36 cellular contexts compared by ENCODE assay signal in the genomic region with DNA sequence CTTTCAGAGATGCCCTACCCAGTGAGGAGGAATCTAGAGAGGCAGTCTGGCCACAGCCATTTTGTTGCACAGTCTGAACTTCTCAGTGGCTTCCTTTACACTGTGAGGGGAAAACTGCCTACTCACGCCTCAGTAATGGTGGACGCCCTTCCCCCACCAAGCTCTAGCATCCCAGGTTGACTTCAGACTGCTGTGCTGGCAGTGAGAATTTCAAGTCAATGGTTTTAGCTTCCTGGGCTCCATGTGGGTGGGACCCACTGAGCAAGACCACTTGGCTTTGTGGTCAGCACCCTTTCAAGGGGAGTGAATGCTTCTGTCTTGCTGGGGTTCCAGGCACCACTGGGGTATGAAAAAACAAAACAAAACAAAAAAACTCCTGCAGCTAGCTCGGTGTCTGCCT.
"Had no signal": no experiment of that assay in that cellular context is flagged by ENCODE, and none has a peak within 500 bp of the region (broad histone marks: within the 10 kb centered on the region; RNA-seq: fewer than 3 reads in every experiment).

No MANE protein-coding gene starts in this region.

- H3K27me3 ChIP-seq: adrenal gland, body of pancreas, brain microvascular endothelial cell, breast epithelium had no signal

- H3K27ac Mint-ChIP-seq: activated B cell treated with CpG ODN at 0.5 μM for 24 hours; activated CD4-positive, alpha-beta memory T cell treated with anti-CD3 and anti-CD28 coated beads for 36 hours; activated CD4-positive, alpha-beta T cell treated with anti-CD3 and anti-CD28 coated beads, Interleukin-2, amount 10 ng/mL, durations not matched to agents 24 days and 14 days; activated CD8-positive, alpha-beta T cell treated with anti-CD3 and anti-CD28 coated beads for 36 hours; activated naive CD4-positive, alpha-beta T cell treated with anti-CD3 and anti-CD28 coated beads for 36 hours; activated naive CD4-positive, alpha-beta T cell treated with anti-CD3 and anti-CD28 coated beads, Interleukin-2, amount 50 U/mL, for 72 hours; activated naive CD8-positive, alpha-beta T cell treated with anti-CD3 and anti-CD28 coated beads for 36 hours; activated T-cell treated with anti-CD3 and anti-CD28 coated beads, Interleukin-2, amount 50 U/mL, for 72 hours; activated T-helper 1 cell treated with anti-CD3 and anti-CD28 coated beads, Interleukin-12 subunit alpha, Interleukin-12 subunit beta, Interleukin-2, Interleukin-4 antibody, amounts not matched to agents 30 ng/mL and 10 ng/mL and 1 ng/mL, durations not matched to agents 14 hours and 24 hours and 36 hours; activated T-helper 17 cell treated with anti-CD3 and anti-CD28 coated beads, Interleukin-2, amount 50 U/mL, for 72 hours; T-helper 1 cell treated with Interleukin-12 subunit alpha and Interleukin-12 subunit beta and Interleukin-4 antibody, amounts not matched to agents 30 μg/mL and 1 μg/mL, for 36 hours; T-helper 2 cell treated with Interferon-gamma antibody and Interleukin-4, amounts not matched to agents 5 μg/mL and 100 μg/mL, for 36 hours had no signal

- H3K4me1 Mint-ChIP-seq: activated B cell treated with CpG ODN at 0.5 μM for 24 hours; activated CD4-positive, alpha-beta T cell treated with anti-CD3 and anti-CD28 coated beads, Interleukin-2, amount 10 ng/mL, durations not matched to agents 24 days and 14 days; activated naive CD8-positive, alpha-beta T cell treated with anti-CD3 and anti-CD28 coated beads for 36 hours; activated T-helper 17 cell treated with anti-CD3 and anti-CD28 coated beads, Interleukin-2, amount 50 U/mL, for 72 hours had no signal

- H3K27me3 Mint-ChIP-seq: activated B cell treated with CpG ODN at 0.5 μM for 24 hours; activated CD4-positive, alpha-beta memory T cell treated with anti-CD3 and anti-CD28 coated beads for 36 hours; activated CD4-positive, alpha-beta T cell treated with anti-CD3 and anti-CD28 coated beads, Interleukin-2, amount 10 ng/mL, durations not matched to agents 24 days and 14 days; activated CD8-positive, alpha-beta T cell treated with anti-CD3 and anti-CD28 coated beads for 36 hours; activated naive CD8-positive, alpha-beta T cell treated with anti-CD3 and anti-CD28 coated beads for 36 hours; activated T-helper 17 cell treated with anti-CD3 and anti-CD28 coated beads, Interleukin-2, amount 50 U/mL, for 72 hours had no signal

- H3K36me3 Mint-ChIP-seq: activated CD4-positive, alpha-beta memory T cell treated with anti-CD3 and anti-CD28 coated beads for 36 hours; activated naive CD8-positive, alpha-beta T cell treated with anti-CD3 and anti-CD28 coated beads for 36 hours had no signal

- H3K4me3 Mint-ChIP-seq: activated B cell treated with CpG ODN at 0.5 μM for 24 hours; activated CD4-positive, alpha-beta memory T cell treated with anti-CD3 and anti-CD28 coated beads for 36 hours; activated CD4-positive, alpha-beta T cell treated with anti-CD3 and anti-CD28 coated beads, Interleukin-2, amount 10 ng/mL, durations not matched to agents 24 days and 14 days; activated CD8-positive, alpha-beta T cell treated with anti-CD3 and anti-CD28 coated beads for 36 hours; activated naive CD4-positive, alpha-beta T cell treated with anti-CD3 and anti-CD28 coated beads for 36 hours; activated naive CD8-positive, alpha-beta T cell treated with anti-CD3 and anti-CD28 coated beads for 36 hours; activated T-cell treated with anti-CD3 and anti-CD28 coated beads, Interleukin-2, amount 50 U/mL, for 4 hours; activated T-cell treated with anti-CD3 and anti-CD28 coated beads, Interleukin-2, amount 50 U/mL, for 72 hours; activated T-helper 1 cell treated with anti-CD3 and anti-CD28 coated beads, Interleukin-12 subunit alpha, Interleukin-12 subunit beta, Interleukin-2, Interleukin-4 antibody, amounts not matched to agents 30 ng/mL and 10 ng/mL and 1 ng/mL, durations not matched to agents 14 hours and 24 hours and 36 hours; activated T-helper 17 cell treated with anti-CD3 and anti-CD28 coated beads, Interleukin-2, amount 50 U/mL, for 72 hours; T-helper 1 cell treated with Interleukin-12 subunit alpha and Interleukin-12 subunit beta and Interleukin-4 antibody, amounts not matched to agents 30 μg/mL and 1 μg/mL, for 36 hours; T-helper 2 cell treated with Interferon-gamma antibody and Interleukin-4, amounts not matched to agents 5 μg/mL and 100 μg/mL, for 36 hours had no signal

- H3K4me3 ChIP-seq: adrenal gland, body of pancreas, breast epithelium had no signal

- H3K27ac ChIP-seq: adrenal gland, body of pancreas, brain microvascular endothelial cell, breast epithelium, VCaP had no signal

- H3K9me3 ChIP-seq: adrenal gland, body of pancreas had no signal

- H3K9me3 Mint-ChIP-seq: activated CD8-positive, alpha-beta T cell treated with anti-CD3 and anti-CD28 coated beads for 36 hours had no signal

- DNase-seq: activated B cell treated with CpG ODN at 0.5 μM for 24 hours; activated CD4-positive, alpha-beta memory T cell treated with anti-CD3 and anti-CD28 coated beads for 36 hours; activated CD4-positive, alpha-beta T cell treated with anti-CD3 and anti-CD28 coated beads for 4 hours; activated CD4-positive, alpha-beta T cell treated with anti-CD3 and anti-CD28 coated beads, Interleukin-2, amount 10 ng/mL, durations not matched to agents 24 days and 14 days; activated CD4-positive, alpha-beta T cell treated with anti-CD3 and anti-CD28 coated beads, Interleukin-2, amount 50 U/mL, for 1 hour; activated CD4-positive, alpha-beta T cell treated with anti-CD3 and anti-CD28 coated beads, Interleukin-2, amount 50 U/mL, for 4 hours; activated CD4-positive, CD25-positive, alpha-beta regulatory T cell treated with anti-CD3 and anti-CD28 coated beads, Interleukin-2, amount 50 U/mL, for 72 hours; activated CD8-positive, alpha-beta memory T cell treated with anti-CD3 and anti-CD28 coated beads, Interleukin-2, amount 50 U/mL, for 4 hours; activated CD8-positive, alpha-beta T cell treated with anti-CD3 and anti-CD28 coated beads for 36 hours; activated effector memory CD4-positive, alpha-beta T cell treated with anti-CD3 and anti-CD28 coated beads, Interleukin-2, amount 50 U/mL, for 16 hours; activated gamma-delta T cell treated with Interleukin-2 at 50 U/mL for 16 hours; activated naive CD4-positive, alpha-beta T cell; activated naive CD4-positive, alpha-beta T cell treated with anti-CD3 and anti-CD28 coated beads for 36 hours; activated naive CD4-positive, alpha-beta T cell treated with anti-CD3 and anti-CD28 coated beads, Interleukin-2, amount 50 U/mL, for 16 hours; activated naive CD8-positive, alpha-beta T cell treated with anti-CD3 and anti-CD28 coated beads for 36 hours; activated T-cell treated with anti-CD3 and anti-CD28 coated beads for 4 hours; activated T-cell treated with anti-CD3 and anti-CD28 coated beads, Interleukin-2, amount 50 U/mL, for 1 hour; activated T-cell treated with anti-CD3 and anti-CD28 coated beads, Interleukin-2, amount 50 U/mL, for 4 hours; activated T-cell treated with anti-CD3 and anti-CD28 coated beads, Interleukin-2, amount 50 U/mL, for 72 hours; adrenal gland; amniotic stem cell; aorta; body of pancreas; brain microvascular endothelial cell; central memory CD4-positive, alpha-beta T cell; T-helper 2 cell; T-helper 9 cell had no signal

- FAIRE-seq: astrocyte, TTC549 had no signal

- H3K36me3 ChIP-seq: adrenal gland, brain microvascular endothelial cell, breast epithelium had no signal

- H3K4me1 ChIP-seq: adrenal gland, body of pancreas, breast epithelium had no signal
